In the genomic region with DNA sequence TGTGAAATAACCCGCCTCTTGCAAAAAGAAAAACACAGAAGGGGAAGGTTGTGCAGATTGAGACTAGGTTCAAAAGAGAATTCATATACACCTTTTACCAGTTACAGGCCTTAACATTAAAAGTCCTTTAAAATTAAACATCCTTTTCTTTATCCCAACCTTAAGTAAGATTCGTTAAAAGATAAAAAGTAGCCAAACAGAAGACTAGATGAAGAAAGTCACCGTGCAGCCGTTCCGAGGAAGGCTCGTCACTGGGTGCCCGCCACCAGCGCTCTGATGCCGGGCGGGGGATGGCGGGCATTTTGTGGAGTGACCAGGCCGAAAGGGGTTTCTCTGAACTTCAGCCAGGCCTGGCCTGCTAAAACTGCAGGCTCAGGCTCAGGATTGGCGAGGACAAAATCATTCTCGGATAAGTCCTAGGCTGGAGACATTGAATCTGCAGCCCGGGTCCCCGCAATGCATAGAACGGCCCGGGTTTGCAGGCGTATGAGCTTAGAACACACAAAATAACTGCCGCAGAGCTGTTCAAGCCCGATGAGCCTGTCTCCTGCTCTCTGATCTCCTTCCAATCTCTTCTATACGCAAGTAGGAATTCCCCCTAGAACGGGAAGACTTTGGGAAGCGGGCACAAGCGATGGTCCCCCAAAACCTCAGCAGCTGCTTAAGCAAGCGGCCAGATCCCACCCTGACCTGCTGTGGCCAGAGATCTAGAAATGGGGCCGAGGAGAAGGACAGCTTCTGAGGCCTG, we compare ENCODE assay signal across 1 cellular context.
TF ChIP-seq lines count a peak whose summit lies in the region.

No MANE protein-coding gene starts in this region.

TF ChIP-seq in IMR-90, 13 proteins besides CTCF, POLR2A, EP300 and RAD21:
- TF ChIP-seq, protein P1, sequence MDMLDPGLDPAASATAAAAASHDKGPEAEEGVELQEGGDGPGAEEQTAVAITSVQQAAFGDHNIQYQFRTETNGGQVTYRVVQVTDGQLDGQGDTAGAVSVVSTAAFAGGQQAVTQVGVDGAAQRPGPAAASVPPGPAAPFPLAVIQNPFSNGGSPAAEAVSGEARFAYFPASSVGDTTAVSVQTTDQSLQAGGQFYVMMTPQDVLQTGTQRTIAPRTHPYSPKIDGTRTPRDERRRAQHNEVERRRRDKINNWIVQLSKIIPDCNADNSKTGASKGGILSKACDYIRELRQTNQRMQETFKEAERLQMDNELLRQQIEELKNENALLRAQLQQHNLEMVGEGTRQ (IDR thresholded peaks at IDR 0.05; ENCODE audit: low read depth, low read length), result no peak
- TF ChIP-seq SMC3 (IDR thresholded peaks at IDR 0.05; ENCODE audit: low read depth, low read length) (no peak), BHLHE40 (IDR thresholded peaks at IDR 0.05; ENCODE audit: low read depth, low read length) (no peak), NFE2L2 (IDR thresholded peaks at IDR 0.05; ENCODE audit: low read depth, low read length) (no peak), MAZ (IDR thresholded peaks at IDR 0.05; ENCODE audit: borderline replicate concordance, low read depth, low read length) (no peak), MAFK (IDR thresholded peaks at IDR 0.05; ENCODE audit: low read depth, low read length) (no peak), FOS (IDR thresholded peaks at IDR 0.05; ENCODE audit: low read depth, low read length) (no peak), RFX5 (IDR thresholded peaks at IDR 0.05; ENCODE audit: low read depth, low read length) (no peak), CEBPB (IDR thresholded peaks at IDR 0.05; ENCODE audit: low read depth, low read length) (no peak), MXI1 (IDR thresholded peaks at IDR 0.05; ENCODE audit: borderline replicate concordance, low read depth, low read length) (no peak), CHD1 (IDR thresholded peaks at IDR 0.05; ENCODE audit: low read depth, low read length) (no peak; the same call in 1 of the 2 replicates), RCOR1 (IDR thresholded peaks at IDR 0.05; ENCODE audit: insufficient replicate concordance, low read length) (no peak)
- TF ChIP-seq, protein P2, sequence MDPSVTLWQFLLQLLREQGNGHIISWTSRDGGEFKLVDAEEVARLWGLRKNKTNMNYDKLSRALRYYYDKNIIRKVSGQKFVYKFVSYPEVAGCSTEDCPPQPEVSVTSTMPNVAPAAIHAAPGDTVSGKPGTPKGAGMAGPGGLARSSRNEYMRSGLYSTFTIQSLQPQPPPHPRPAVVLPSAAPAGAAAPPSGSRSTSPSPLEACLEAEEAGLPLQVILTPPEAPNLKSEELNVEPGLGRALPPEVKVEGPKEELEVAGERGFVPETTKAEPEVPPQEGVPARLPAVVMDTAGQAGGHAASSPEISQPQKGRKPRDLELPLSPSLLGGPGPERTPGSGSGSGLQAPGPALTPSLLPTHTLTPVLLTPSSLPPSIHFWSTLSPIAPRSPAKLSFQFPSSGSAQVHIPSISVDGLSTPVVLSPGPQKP (IDR thresholded peaks at IDR 0.05; ENCODE audit: borderline replicate concordance, low read depth, low read length), result no peak
